ENCODE assay signal across 1 cellular context in the genomic region with DNA sequence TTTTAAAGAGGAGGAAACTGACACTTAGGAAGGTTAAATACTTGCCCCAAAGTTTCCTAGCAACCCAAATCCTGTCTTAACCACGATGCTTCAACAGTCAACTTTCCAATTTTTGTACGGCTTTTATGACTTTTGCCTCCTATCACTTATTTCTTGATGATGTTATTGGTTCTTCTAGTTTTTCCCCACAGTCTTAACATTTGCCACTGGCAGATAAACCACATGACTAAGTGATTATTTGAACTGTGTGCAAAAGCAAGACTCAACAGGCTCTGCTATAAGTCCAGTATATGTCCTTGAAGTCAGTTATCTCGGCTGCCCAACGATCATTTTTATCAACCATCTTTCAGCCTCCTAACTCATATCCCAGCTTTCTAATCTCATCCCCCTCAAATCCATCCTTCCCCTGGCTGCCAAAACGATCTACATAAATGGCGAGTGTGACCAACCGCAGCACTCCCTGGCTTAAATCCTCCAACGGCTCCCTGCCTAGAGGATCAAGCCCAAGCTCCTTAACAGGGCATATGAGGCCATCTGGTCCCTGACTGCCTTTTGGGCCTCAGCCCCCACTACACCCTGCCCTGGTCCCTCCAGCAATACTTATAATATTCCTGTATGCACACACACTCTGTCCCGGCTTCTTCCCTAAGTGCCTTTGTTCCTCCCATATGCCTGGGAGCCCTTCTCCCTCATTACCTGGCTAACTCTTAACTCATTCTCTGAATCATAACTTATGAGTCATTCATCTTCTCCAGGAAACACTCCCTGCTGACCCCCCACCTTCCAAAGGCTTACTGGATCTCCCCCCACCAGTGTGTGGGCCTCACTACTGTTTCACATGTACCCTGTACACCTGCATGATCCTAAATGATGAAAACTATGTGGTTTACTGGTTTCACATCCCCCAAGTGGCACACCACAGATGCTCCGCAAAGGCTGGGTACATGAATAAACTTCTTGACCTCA.
A peak's percentile ranks its signal among the peaks of the same experiment; 100 is the strongest.
TF ChIP-seq lines count a peak whose summit lies in the region.

No MANE protein-coding gene starts in this region.

TF ChIP-seq in K562, 482 proteins besides CTCF, POLR2A, EP300 and RAD21 (continued from another document and continues in another):
- TF ChIP-seq, protein P1, sequence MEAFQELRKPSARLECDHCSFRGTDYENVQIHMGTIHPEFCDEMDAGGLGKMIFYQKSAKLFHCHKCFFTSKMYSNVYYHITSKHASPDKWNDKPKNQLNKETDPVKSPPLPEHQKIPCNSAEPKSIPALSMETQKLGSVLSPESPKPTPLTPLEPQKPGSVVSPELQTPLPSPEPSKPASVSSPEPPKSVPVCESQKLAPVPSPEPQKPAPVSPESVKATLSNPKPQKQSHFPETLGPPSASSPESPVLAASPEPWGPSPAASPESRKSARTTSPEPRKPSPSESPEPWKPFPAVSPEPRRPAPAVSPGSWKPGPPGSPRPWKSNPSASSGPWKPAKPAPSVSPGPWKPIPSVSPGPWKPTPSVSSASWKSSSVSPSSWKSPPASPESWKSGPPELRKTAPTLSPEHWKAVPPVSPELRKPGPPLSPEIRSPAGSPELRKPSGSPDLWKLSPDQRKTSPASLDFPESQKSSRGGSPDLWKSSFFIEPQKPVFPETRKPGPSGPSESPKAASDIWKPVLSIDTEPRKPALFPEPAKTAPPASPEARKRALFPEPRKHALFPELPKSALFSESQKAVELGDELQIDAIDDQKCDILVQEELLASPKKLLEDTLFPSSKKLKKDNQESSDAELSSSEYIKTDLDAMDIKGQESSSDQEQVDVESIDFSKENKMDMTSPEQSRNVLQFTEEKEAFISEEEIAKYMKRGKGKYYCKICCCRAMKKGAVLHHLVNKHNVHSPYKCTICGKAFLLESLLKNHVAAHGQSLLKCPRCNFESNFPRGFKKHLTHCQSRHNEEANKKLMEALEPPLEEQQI (IDR thresholded peaks at IDR 0.05) = no peak
- TF ChIP-seq NCOA4 (IDR thresholded peaks at IDR 0.05; ENCODE audit: partially characterized antibody) (no peak), SRSF9 (IDR thresholded peaks at IDR 0.05; ENCODE audit: borderline replicate concordance, low read depth, low read length) (no peak), ZKSCAN1 (IDR thresholded peaks at IDR 0.05; ENCODE audit: low read depth, low read length) (no peak), SMARCB1 (IDR thresholded peaks at IDR 0.05; ENCODE audit: insufficient read length, low read depth) (no peak), MIER1 (IDR thresholded peaks at IDR 0.05; ENCODE audit: low read depth) (no peak), GTF2F1 (IDR thresholded peaks at IDR 0.05; ENCODE audit: low read depth, low read length) (no peak), NFYB (IDR thresholded peaks at IDR 0.05; ENCODE audit: extremely low read depth, insufficient read length) (no peak), HNRNPH1 (optimal IDR thresholded peaks at IDR 0.05; ENCODE audit: low read depth, low read length) (no peak), KAT8 (IDR thresholded peaks at IDR 0.05; ENCODE audit: low read depth) (no peak), MTF1 (CRISPR knock-in tag; IDR thresholded peaks at IDR 0.05; ENCODE audit: borderline replicate concordance) (no peak), LEF1 (IDR thresholded peaks at IDR 0.05) (peak; percentile 82), ZNF134 (CRISPR knock-in tag; conservative IDR thresholded peaks at IDR 0.05) (no peak), XRCC3 (IDR thresholded peaks at IDR 0.05) (no peak), ZNF561 (CRISPR knock-in tag; conservative IDR thresholded peaks at IDR 0.05) (no peak), ZSCAN29 (IDR thresholded peaks at IDR 0.05) (no peak), RBM17 (IDR thresholded peaks at IDR 0.05; ENCODE audit: borderline replicate concordance, low read depth, low read length) (no peak), SP1 (CRISPR knock-in tag; IDR thresholded peaks at IDR 0.05) (peak; percentile 49; the same call in 1 of the 2 replicates), ZNF143 (CRISPR knock-in tag; IDR thresholded peaks at IDR 0.05) (no peak), ZFX (CRISPR knock-in tag; IDR thresholded peaks at IDR 0.05) (peak; percentile 26; the same call in 1 of the 2 replicates), GTF2E2 (tag; IDR thresholded peaks at IDR 0.05) (no peak; the same call in 1 of the 2 replicates), PHF20 (IDR thresholded peaks at IDR 0.05; ENCODE audit: partially characterized antibody) (no peak), STAT5B (CRISPR knock-in tag; IDR thresholded peaks at IDR 0.05) (no peak), MCM5 (IDR thresholded peaks at IDR 0.05; ENCODE audit: low read depth) (no peak)
- TF ChIP-seq, protein P2, sequence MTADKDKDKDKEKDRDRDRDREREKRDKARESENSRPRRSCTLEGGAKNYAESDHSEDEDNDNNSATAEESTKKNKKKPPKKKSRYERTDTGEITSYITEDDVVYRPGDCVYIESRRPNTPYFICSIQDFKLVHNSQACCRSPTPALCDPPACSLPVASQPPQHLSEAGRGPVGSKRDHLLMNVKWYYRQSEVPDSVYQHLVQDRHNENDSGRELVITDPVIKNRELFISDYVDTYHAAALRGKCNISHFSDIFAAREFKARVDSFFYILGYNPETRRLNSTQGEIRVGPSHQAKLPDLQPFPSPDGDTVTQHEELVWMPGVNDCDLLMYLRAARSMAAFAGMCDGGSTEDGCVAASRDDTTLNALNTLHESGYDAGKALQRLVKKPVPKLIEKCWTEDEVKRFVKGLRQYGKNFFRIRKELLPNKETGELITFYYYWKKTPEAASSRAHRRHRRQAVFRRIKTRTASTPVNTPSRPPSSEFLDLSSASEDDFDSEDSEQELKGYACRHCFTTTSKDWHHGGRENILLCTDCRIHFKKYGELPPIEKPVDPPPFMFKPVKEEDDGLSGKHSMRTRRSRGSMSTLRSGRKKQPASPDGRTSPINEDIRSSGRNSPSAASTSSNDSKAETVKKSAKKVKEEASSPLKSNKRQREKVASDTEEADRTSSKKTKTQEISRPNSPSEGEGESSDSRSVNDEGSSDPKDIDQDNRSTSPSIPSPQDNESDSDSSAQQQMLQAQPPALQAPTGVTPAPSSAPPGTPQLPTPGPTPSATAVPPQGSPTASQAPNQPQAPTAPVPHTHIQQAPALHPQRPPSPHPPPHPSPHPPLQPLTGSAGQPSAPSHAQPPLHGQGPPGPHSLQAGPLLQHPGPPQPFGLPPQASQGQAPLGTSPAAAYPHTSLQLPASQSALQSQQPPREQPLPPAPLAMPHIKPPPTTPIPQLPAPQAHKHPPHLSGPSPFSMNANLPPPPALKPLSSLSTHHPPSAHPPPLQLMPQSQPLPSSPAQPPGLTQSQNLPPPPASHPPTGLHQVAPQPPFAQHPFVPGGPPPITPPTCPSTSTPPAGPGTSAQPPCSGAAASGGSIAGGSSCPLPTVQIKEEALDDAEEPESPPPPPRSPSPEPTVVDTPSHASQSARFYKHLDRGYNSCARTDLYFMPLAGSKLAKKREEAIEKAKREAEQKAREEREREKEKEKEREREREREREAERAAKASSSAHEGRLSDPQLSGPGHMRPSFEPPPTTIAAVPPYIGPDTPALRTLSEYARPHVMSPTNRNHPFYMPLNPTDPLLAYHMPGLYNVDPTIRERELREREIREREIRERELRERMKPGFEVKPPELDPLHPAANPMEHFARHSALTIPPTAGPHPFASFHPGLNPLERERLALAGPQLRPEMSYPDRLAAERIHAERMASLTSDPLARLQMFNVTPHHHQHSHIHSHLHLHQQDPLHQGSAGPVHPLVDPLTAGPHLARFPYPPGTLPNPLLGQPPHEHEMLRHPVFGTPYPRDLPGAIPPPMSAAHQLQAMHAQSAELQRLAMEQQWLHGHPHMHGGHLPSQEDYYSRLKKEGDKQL (CRISPR knock-in tag; IDR thresholded peaks at IDR 0.05; ENCODE audit: borderline replicate concordance) = no peak
- TF ChIP-seq, protein P3, sequence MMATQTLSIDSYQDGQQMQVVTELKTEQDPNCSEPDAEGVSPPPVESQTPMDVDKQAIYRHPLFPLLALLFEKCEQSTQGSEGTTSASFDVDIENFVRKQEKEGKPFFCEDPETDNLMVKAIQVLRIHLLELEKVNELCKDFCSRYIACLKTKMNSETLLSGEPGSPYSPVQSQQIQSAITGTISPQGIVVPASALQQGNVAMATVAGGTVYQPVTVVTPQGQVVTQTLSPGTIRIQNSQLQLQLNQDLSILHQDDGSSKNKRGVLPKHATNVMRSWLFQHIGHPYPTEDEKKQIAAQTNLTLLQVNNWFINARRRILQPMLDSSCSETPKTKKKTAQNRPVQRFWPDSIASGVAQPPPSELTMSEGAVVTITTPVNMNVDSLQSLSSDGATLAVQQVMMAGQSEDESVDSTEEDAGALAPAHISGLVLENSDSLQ (IDR thresholded peaks at IDR 0.05) = peak; percentile 35; the same call in 1 of the 2 replicates
- TF ChIP-seq, protein P4, sequence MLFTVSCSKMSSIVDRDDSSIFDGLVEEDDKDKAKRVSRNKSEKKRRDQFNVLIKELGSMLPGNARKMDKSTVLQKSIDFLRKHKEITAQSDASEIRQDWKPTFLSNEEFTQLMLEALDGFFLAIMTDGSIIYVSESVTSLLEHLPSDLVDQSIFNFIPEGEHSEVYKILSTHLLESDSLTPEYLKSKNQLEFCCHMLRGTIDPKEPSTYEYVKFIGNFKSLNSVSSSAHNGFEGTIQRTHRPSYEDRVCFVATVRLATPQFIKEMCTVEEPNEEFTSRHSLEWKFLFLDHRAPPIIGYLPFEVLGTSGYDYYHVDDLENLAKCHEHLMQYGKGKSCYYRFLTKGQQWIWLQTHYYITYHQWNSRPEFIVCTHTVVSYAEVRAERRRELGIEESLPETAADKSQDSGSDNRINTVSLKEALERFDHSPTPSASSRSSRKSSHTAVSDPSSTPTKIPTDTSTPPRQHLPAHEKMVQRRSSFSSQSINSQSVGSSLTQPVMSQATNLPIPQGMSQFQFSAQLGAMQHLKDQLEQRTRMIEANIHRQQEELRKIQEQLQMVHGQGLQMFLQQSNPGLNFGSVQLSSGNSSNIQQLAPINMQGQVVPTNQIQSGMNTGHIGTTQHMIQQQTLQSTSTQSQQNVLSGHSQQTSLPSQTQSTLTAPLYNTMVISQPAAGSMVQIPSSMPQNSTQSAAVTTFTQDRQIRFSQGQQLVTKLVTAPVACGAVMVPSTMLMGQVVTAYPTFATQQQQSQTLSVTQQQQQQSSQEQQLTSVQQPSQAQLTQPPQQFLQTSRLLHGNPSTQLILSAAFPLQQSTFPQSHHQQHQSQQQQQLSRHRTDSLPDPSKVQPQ (CRISPR knock-in tag; IDR thresholded peaks at IDR 0.05; ENCODE audit: borderline replicate concordance) = no peak
- TF ChIP-seq, protein P5, sequence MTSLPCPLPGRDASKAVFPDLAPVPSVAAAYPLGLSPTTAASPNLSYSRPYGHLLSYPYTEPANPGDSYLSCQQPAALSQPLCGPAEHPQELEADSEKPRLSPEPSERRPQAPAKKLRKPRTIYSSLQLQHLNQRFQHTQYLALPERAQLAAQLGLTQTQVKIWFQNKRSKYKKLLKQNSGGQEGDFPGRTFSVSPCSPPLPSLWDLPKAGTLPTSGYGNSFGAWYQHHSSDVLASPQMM (CRISPR knock-in tag; IDR thresholded peaks at IDR 0.05) = no peak
- TF ChIP-seq, protein P6, sequence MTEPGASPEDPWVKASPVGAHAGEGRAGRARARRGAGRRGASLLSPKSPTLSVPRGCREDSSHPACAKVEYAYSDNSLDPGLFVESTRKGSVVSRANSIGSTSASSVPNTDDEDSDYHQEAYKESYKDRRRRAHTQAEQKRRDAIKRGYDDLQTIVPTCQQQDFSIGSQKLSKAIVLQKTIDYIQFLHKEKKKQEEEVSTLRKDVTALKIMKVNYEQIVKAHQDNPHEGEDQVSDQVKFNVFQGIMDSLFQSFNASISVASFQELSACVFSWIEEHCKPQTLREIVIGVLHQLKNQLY (CRISPR knock-in tag; conservative IDR thresholded peaks at IDR 0.05) = no peak
- TF ChIP-seq, protein P7, sequence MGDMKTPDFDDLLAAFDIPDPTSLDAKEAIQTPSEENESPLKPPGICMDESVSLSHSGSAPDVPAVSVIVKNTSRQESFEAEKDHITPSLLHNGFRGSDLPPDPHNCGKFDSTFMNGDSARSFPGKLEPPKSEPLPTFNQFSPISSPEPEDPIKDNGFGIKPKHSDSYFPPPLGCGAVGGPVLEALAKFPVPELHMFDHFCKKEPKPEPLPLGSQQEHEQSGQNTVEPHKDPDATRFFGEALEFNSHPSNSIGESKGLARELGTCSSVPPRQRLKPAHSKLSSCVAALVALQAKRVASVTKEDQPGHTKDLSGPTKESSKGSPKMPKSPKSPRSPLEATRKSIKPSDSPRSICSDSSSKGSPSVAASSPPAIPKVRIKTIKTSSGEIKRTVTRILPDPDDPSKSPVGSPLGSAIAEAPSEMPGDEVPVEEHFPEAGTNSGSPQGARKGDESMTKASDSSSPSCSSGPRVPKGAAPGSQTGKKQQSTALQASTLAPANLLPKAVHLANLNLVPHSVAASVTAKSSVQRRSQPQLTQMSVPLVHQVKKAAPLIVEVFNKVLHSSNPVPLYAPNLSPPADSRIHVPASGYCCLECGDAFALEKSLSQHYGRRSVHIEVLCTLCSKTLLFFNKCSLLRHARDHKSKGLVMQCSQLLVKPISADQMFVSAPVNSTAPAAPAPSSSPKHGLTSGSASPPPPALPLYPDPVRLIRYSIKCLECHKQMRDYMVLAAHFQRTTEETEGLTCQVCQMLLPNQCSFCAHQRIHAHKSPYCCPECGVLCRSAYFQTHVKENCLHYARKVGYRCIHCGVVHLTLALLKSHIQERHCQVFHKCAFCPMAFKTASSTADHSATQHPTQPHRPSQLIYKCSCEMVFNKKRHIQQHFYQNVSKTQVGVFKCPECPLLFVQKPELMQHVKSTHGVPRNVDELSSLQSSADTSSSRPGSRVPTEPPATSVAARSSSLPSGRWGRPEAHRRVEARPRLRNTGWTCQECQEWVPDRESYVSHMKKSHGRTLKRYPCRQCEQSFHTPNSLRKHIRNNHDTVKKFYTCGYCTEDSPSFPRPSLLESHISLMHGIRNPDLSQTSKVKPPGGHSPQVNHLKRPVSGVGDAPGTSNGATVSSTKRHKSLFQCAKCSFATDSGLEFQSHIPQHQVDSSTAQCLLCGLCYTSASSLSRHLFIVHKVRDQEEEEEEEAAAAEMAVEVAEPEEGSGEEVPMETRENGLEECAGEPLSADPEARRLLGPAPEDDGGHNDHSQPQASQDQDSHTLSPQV (IDR thresholded peaks at IDR 0.05) = peak; percentile 58; the same call in 1 of the 2 replicates
- TF ChIP-seq, protein P8, sequence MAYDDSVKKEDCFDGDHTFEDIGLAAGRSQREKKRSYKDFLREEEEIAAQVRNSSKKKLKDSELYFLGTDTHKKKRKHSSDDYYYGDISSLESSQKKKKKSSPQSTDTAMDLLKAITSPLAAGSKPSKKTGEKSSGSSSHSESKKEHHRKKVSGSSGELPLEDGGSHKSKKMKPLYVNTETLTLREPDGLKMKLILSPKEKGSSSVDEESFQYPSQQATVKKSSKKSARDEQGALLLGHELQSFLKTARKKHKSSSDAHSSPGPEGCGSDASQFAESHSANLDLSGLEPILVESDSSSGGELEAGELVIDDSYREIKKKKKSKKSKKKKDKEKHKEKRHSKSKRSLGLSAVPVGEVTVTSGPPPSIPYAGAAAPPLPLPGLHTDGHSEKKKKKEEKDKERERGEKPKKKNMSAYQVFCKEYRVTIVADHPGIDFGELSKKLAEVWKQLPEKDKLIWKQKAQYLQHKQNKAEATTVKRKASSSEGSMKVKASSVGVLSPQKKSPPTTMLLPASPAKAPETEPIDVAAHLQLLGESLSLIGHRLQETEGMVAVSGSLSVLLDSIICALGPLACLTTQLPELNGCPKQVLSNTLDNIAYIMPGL (CRISPR knock-in tag; IDR thresholded peaks at IDR 0.05) = no peak
- TF ChIP-seq, protein P9, sequence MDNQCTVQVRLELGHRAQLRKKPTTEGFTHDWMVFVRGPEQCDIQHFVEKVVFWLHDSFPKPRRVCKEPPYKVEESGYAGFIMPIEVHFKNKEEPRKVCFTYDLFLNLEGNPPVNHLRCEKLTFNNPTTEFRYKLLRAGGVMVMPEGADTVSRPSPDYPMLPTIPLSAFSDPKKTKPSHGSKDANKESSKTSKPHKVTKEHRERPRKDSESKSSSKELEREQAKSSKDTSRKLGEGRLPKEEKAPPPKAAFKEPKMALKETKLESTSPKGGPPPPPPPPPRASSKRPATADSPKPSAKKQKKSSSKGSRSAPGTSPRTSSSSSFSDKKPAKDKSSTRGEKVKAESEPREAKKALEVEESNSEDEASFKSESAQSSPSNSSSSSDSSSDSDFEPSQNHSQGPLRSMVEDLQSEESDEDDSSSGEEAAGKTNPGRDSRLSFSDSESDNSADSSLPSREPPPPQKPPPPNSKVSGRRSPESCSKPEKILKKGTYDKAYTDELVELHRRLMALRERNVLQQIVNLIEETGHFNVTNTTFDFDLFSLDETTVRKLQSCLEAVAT (IDR thresholded peaks at IDR 0.05) = peak in 1 of 2 experiments; percentile 52; a peak in 1 of 4 replicates
